29 cellular contexts compared by ENCODE assay signal in genomic region chr3:107947203-107947602, GRCh38.
"Had no signal": no experiment of that assay in that cellular context is flagged by ENCODE, and none has a peak within 500 bp of the region (broad histone marks: within the 10 kb centered on the region; RNA-seq: fewer than 3 reads in every experiment).

No MANE protein-coding gene starts in this region.

- H3K4me3 Mint-ChIP-seq: stimulated activated effector memory CD8-positive, alpha-beta T cell treated with anti-CD3 and anti-CD28 coated beads, Interleukin-12 subunit alpha, Interleukin-12 subunit beta, amount 100 ng/mL, for 72 hours; stimulated activated memory B cell treated with anti-CD40 and anti-IgM and Interleukin-4, amounts not matched to agents 10 μg/mL and 1 μg/mL and 100 μg/mL, for 72 hours; stimulated activated naive B cell treated with anti-CD40 and anti-IgM and Interleukin-4, amounts not matched to agents 10 μg/mL and 1 μg/mL and 100 μg/mL, for 72 hours; stimulated activated naive CD8-positive, alpha-beta T cell treated with anti-CD3 and anti-CD28 coated beads, Interleukin-15, amount 100 ng/mL, for 72 hours; stimulated activated naive CD8-positive, alpha-beta T cell treated with anti-CD3 and anti-CD28 coated beads, Interleukin-15, Interleukin-2, amounts not matched to agents 100 ng/mL and 50 ng/mL, for 24 hours; type B pancreatic cell had no signal

- H3K9me3 Mint-ChIP-seq: stimulated activated memory B cell treated with anti-CD40 and anti-IgM and Interleukin-4, amounts not matched to agents 10 μg/mL and 1 μg/mL and 100 μg/mL, for 72 hours; type B pancreatic cell had no signal

- H3K36me3 Mint-ChIP-seq: stimulated activated effector memory CD8-positive, alpha-beta T cell treated with anti-CD3 and anti-CD28 coated beads, Interleukin-12 subunit alpha, Interleukin-12 subunit beta, amount 100 ng/mL, for 72 hours; stimulated activated naive B cell treated with anti-CD40 and anti-IgM and Interleukin-4, amounts not matched to agents 10 μg/mL and 1 μg/mL and 100 μg/mL, for 72 hours; type B pancreatic cell had no signal

- H3K27me3 ChIP-seq: stomach, suprapubic skin, testis, thyroid gland, tibial artery, tibial nerve, transverse colon, upper lobe of left lung, upper lobe of right lung, uterus, vagina had no signal

- H3K27ac ChIP-seq: stomach, suprapubic skin, testis, thoracic aorta, thyroid gland, tibial artery, tibial nerve, transverse colon, upper lobe of left lung, upper lobe of right lung, uterus, vagina had no signal

- H3K36me3 ChIP-seq: stomach, suprapubic skin, thoracic aorta, thyroid gland, tibial artery, tibial nerve, transverse colon, upper lobe of left lung, upper lobe of right lung, uterus, vagina had no signal

- H3K27me3 Mint-ChIP-seq: stimulated activated memory B cell treated with anti-CD40 and anti-IgM and Interleukin-4, amounts not matched to agents 10 μg/mL and 1 μg/mL and 100 μg/mL, for 72 hours; stimulated activated naive CD8-positive, alpha-beta T cell treated with anti-CD3 and anti-CD28 coated beads, Interleukin-15, amount 100 ng/mL, for 72 hours; stimulated activated naive CD8-positive, alpha-beta T cell treated with anti-CD3 and anti-CD28 coated beads, Interleukin-15, Interleukin-2, amounts not matched to agents 100 ng/mL and 50 ng/mL, for 24 hours; type B pancreatic cell had no signal

- H3K9me3 ChIP-seq: stomach, suprapubic skin, testis, thoracic aorta, thyroid gland, tibial artery, tibial nerve, transverse colon, upper lobe of left lung, upper lobe of right lung, uterus, vagina had no signal

- H3K27ac Mint-ChIP-seq: stimulated activated effector memory CD8-positive, alpha-beta T cell treated with anti-CD3 and anti-CD28 coated beads, Interleukin-12 subunit alpha, Interleukin-12 subunit beta, amount 100 ng/mL, for 72 hours; stimulated activated memory B cell treated with anti-CD40 and anti-IgM and Interleukin-4, amounts not matched to agents 10 μg/mL and 1 μg/mL and 100 μg/mL, for 72 hours; stimulated activated naive B cell treated with anti-CD40 and anti-IgM and Interleukin-4, amounts not matched to agents 10 μg/mL and 1 μg/mL and 100 μg/mL, for 72 hours; stimulated activated naive CD8-positive, alpha-beta T cell treated with anti-CD3 and anti-CD28 coated beads, Interleukin-15, amount 100 ng/mL, for 72 hours; type B pancreatic cell had no signal

- H3K4me3 ChIP-seq: stomach, suprapubic skin, testis, thoracic aorta, thyroid gland, tibial artery, tibial nerve, transverse colon, upper lobe of left lung, upper lobe of right lung, uterus, vagina had no signal

- FAIRE-seq: urothelium cell line had no signal

- H3K4me1 Mint-ChIP-seq: stimulated activated memory B cell treated with anti-CD40 and anti-IgM and Interleukin-4, amounts not matched to agents 10 μg/mL and 1 μg/mL and 100 μg/mL, for 72 hours had no signal

- ATAC-seq: stimulated activated effector memory CD8-positive, alpha-beta T cell treated with anti-CD3 and anti-CD28 coated beads, Interleukin-12 subunit alpha, Interleukin-12 subunit beta, amount 100 ng/mL, for 72 hours; stimulated activated memory B cell treated with anti-CD40 and anti-IgM and Interleukin-4, amounts not matched to agents 10 μg/mL and 1 μg/mL and 100 μg/mL, for 72 hours; stimulated activated naive B cell treated with anti-CD40 and anti-IgM and Interleukin-4, amounts not matched to agents 10 μg/mL and 1 μg/mL and 100 μg/mL, for 72 hours; stimulated activated naive CD8-positive, alpha-beta T cell treated with anti-CD3 and anti-CD28 coated beads, Interleukin-15, amount 100 ng/mL, for 72 hours; stimulated activated naive CD8-positive, alpha-beta T cell treated with anti-CD3 and anti-CD28 coated beads, Interleukin-15, Interleukin-2, amounts not matched to agents 100 U/mL and 50 U/mL, for 24 hours; upper lobe of right lung had no signal

- H3K4me1 ChIP-seq: testis, thyroid gland, transverse colon, upper lobe of left lung, upper lobe of right lung, uterus had no signal

- DNase-seq: stimulated activated CD4-positive, alpha-beta T cell treated with anti-CD3 and anti-CD28 coated beads, Interleukin-2, amount 100 ng/mL, for 48 hours; stimulated activated CD4-positive, alpha-beta T cell treated with anti-CD3 and anti-CD28 coated beads, Interleukin-4, amount 100 ng/mL, for 1 hour; stimulated activated CD4-positive, alpha-beta T cell treated with anti-CD3 and anti-CD28 coated beads, Interleukin-4, amount 100 ng/mL, for 24 hours; stimulated activated CD4-positive, alpha-beta T cell treated with anti-CD3 and anti-CD28 coated beads, Interleukin-4, amount 100 ng/mL, for 4 hours; stimulated activated CD8-positive, alpha-beta memory T cell treated with anti-CD3 and anti-CD28 coated beads, Interleukin-4, amount 100 ng/mL, for 48 hours; stimulated activated naive B cell treated with anti-CD40 and anti-IgM and Interleukin-4, amounts not matched to agents 10 μg/mL and 1 μg/mL and 100 μg/mL, for 72 hours; stimulated activated naive CD4-positive, alpha-beta T cell; stimulated activated naive CD4-positive, alpha-beta T cell treated with Interleukin-2 at 50 U/mL for 16 hours; stimulated activated naive CD8-positive, alpha-beta T cell treated with anti-CD3 and anti-CD28 coated beads, Interleukin-15, amount 100 ng/mL, for 72 hours; stimulated activated naive CD8-positive, alpha-beta T cell treated with anti-CD3 and anti-CD28 coated beads, Interleukin-15, Interleukin-2, amounts not matched to agents 100 U/mL and 50 U/mL, for 24 hours; stomach; substantia nigra; testis; thyroid gland; tibial artery; transverse colon; trophoblast cell; upper lobe of left lung; upper lobe of right lung; uterus had no signal
